ENCODE assay signal across 10 cellular contexts in the genomic region with DNA sequence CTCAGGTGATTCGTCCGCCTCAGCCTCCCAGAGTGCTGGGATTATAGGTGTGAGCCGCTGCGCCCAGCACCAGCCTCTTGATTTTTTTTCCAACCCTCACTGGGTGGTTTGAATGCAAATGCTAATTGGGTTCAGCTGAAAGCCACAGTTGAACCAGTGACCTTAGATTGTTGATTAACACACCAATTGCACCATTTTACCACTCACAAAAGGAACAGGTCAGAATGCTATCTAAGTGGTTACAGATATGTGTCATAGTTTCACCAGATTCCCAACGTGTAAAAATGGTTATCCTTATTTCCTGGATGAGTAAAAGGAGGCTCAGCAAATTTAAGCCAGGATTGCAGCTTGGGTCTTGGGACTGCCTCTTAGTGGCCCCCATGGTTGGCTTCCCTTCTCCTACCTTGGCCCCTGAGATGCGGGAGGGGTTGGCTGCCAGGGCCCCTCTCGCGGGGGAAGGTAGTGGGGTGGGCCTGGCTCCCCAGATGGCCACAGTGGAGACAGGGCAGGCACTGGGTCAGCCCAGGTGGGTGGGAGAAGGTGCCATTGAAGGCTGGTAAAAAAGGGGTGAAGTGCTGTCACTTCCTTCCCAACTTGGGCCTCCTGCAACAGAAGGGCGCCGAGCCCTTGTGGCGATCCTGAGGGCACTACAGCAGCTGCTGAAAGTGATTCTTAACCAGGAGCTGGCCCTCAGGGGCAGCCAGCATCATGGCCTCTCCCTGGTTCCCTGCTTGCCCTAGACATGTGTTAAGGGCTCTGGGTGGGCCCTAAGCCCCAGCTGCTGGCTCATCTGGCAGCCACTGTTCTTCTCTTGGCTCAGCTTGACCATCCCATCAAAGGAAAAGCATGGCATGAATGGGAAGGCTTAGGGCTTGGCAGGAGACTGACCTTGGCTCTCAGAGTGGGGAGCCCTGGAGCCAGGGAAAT.
DNase-seq lines count a peak whose midpoint lies in the region; ATAC-seq and TF ChIP-seq lines count a peak whose summit lies in the region.
"Had no signal": no experiment of that assay in that cellular context is flagged by ENCODE, and none has a peak within 500 bp of the region (broad histone marks: within the 10 kb centered on the region; RNA-seq: fewer than 3 reads in every experiment).

No MANE protein-coding gene starts in this region.

- POLR2A ChIA-PET in PC-3 (lab: Charles Lee; ENCODE audit: unreplicated experiment): interaction anchor here (0.6 kb wide), 1 partner anchor 308 kb away, joined by 4 read pairs; no protein-coding TSS in a partner anchor

- DNase-seq in PC-3 (peak; percentile 14), fibroblast of villous mesenchyme (ENCODE audit: low read depth) (peak; percentile 88), thyroid gland (no peak), AG08395 (ENCODE audit: low spot score) (no peak), GM13976 (ENCODE audit: low spot score) (no peak)
- DNase-seq: activated gamma-delta T cell treated with Interleukin-2 at 50 U/mL for 16 hours, immature natural killer cell, KBM-7 had no signal

- H3K79me2 ChIP-seq in PC-3 (ENCODE audit: low read length): no peaks in the 10 kb centered on the region

- H3K4me3 ChIP-seq in PC-3 (ENCODE audit: low read length) (no peak overlapping the region), fibroblast of villous mesenchyme (ENCODE audit: low read depth, low read length) (no peak overlapping the region), thyroid gland (replicated peaks in 1 of 3) (no peak overlapping the region)

- TF ChIP-seq POLR2A in thyroid gland (IDR thresholded peaks at IDR 0.05): no peak

- in situ Hi-C loops in GM13976 (cut with MboI; ENCODE audit: low sequenced_read_pairs, unreplicated experiment): loop anchor here (10.0 kb wide), 1 partner anchor 277 kb away; no protein-coding TSS in a partner anchor

- peak; percentile 58 for ATAC-seq in HG02678 (IDR thresholded peaks at IDR 0.05; ENCODE audit: unreplicated experiment)
- ATAC-seq in PC-3: no peak
- ATAC-seq in GM19023 (IDR thresholded peaks at IDR 0.05; ENCODE audit: unreplicated experiment): no peak

- H3K9ac ChIP-seq in PC-3 (ENCODE audit: low read length): no peak overlapping the region

- BruUV-seq in PC-3 (replicated peaks; lab: Mats Ljungman, UMichigan): no TSS peak

- TF ChIP-seq CTCF in PC-3 (conservative IDR thresholded peaks at IDR 0.05; ENCODE audit: low read depth, low read length) (no peak), fibroblast of villous mesenchyme (IDR thresholded peaks at IDR 0.05; ENCODE audit: insufficient read depth, low read depth, low read length) (no peak), thyroid gland (IDR thresholded peaks at IDR 0.05) (no peak), GM13976 (IDR thresholded peaks at IDR 0.05; ENCODE audit: borderline replicate concordance, control extremely low read depth, extremely low read depth, insufficient read depth, missing control alignments) (no peak)

- intact Hi-C loops in PC-3 (cut with micrococcal nuclease) (no loop called here), thyroid gland (cut with DNase I) (no loop called here)

- H2AFZ ChIP-seq in PC-3 (ENCODE audit: low read length): no peak overlapping the region

- H3K4me1 ChIP-seq in PC-3 (ENCODE audit: insufficient read depth, low read length) (no peaks in the 10 kb centered on the region), thyroid gland (peaks cover 13 to 49% of the 10 kb centered on the region in 2 donors)

- no peaks in the 10 kb centered on the region for H4K20me1 ChIP-seq in PC-3 (ENCODE audit: low read length)

- H3F3A ChIP-seq in PC-3 (ENCODE audit: low read length, unreplicated experiment): no peaks in the 10 kb centered on the region

- H3K9me3 ChIP-seq in PC-3 (ENCODE audit: low read length) (no peaks in the 10 kb centered on the region), thyroid gland (no peaks in the 10 kb centered on the region)

- H3K36me3 ChIP-seq in PC-3 (ENCODE audit: low read depth, low read length): no peaks in the 10 kb centered on the region
- no peaks in the 10 kb centered on the region for H3K36me3 ChIP-seq in thyroid gland

- no peak overlapping the region for H3K4me2 ChIP-seq in PC-3 (ENCODE audit: low read length)

- no peak overlapping the region for H3K27ac ChIP-seq in PC-3 (ENCODE audit: low read length)
- H3K27ac ChIP-seq in thyroid gland: peak overlapping the region in 2 of 3 donors; percentile 41 to 80

- no peaks in the 10 kb centered on the region for H3K9me2 ChIP-seq in PC-3 (replicated peaks; ENCODE audit: low read length)

- H3K27me3 ChIP-seq in PC-3 (ENCODE audit: low read length) (no peaks in the 10 kb centered on the region), thyroid gland (no peaks in the 10 kb centered on the region)

- CTCF ChIA-PET in PC-3 (lab: Charles Lee): no interaction called here

- 80 to 84% methylated on average over 9 to 11 of the region's 11 CpGs for whole genome bisulfite sequencing in thyroid gland, 2 donors

Comparison
In these comparisons a context has a peak if more than half of its experiments do, and no peak if none do; other contexts are left out.
1. DNase-seq: peak in PC-3 (single experiment) and fibroblast of villous mesenchyme (single experiment); none in thyroid gland (0 of 2), AG08395 (single experiment) and GM13976 (single experiment).